ENCODE assay signal across 10 cellular contexts in genomic region chr1:23837905-23838304, GRCh38. TPM values are rescaled to one million over a fixed set of nuclear protein-coding genes. Genes with fewer than 3 reads are reported as not detected.
A peak's percentile ranks its signal among the peaks of the same experiment; 100 is the strongest.
DNase-seq lines count a peak whose midpoint lies in the region; FAIRE-seq and TF ChIP-seq lines count a peak whose summit lies in the region.
"Had no signal": no experiment of that assay in that cellular context is flagged by ENCODE, and none has a peak within 500 bp of the region (broad histone marks: within the 10 kb centered on the region; RNA-seq: fewer than 3 reads in every experiment).

No MANE protein-coding gene starts in this region.

- H3K79me2 ChIP-seq in keratinocyte (ENCODE audit: control insufficient read depth, insufficient read depth, low read length) = no peaks in the 10 kb centered on the region

- H3K4me1 ChIP-seq in keratinocyte (ENCODE audit: control insufficient read depth, extremely low read depth, insufficient read depth, low read length) (peaks cover 3% of the 10 kb centered on the region), stomach smooth muscle (ENCODE audit: control insufficient read depth, insufficient read depth, low read length) (peaks cover 5% of the 10 kb centered on the region)

- no peak overlapping the region for H3K27ac Mint-ChIP-seq in activated T-helper 1 cell treated with anti-CD3 and anti-CD28 coated beads, Interleukin-12 subunit alpha, Interleukin-12 subunit beta, Interleukin-2, Interleukin-4 antibody, amounts not matched to agents 30 ng/mL and 10 ng/mL and 1 ng/mL, durations not matched to agents 14 hours and 24 hours and 36 hours

- TF ChIP-seq CTCF in keratinocyte (optimal IDR thresholded peaks at IDR 0.05 in 1 of 3, IDR thresholded peaks at IDR 0.05 in 1 of 3, conservative IDR thresholded peaks at IDR 0.05 in 1 of 3; ENCODE audit: extremely low read depth in 1 of 3, insufficient read depth in 2 of 3, low read length in 3 of 3) = no peak

- H3K36me3 ChIP-seq in keratinocyte (ENCODE audit: control insufficient read depth in 2 of 2, extremely low read depth in 1 of 2, insufficient read depth in 2 of 2, low read length in 2 of 2) (no peaks in the 10 kb centered on the region), stomach smooth muscle (ENCODE audit: control insufficient read depth in 2 of 2, insufficient read depth in 2 of 2, low read length in 2 of 2) (no peaks in the 10 kb centered on the region)

- H3K9me1 ChIP-seq in keratinocyte (ENCODE audit: control insufficient read depth, extremely low read depth, insufficient read depth, low read length) = no peaks in the 10 kb centered on the region

- H3K4me2 ChIP-seq in keratinocyte (ENCODE audit: control insufficient read depth, extremely low read depth, insufficient read depth, low read depth, low read length) = peak overlapping the region; percentile 78

- H3K27me3 Mint-ChIP-seq in activated T-helper 1 cell treated with anti-CD3 and anti-CD28 coated beads, Interleukin-12 subunit alpha, Interleukin-12 subunit beta, Interleukin-2, Interleukin-4 antibody, amounts not matched to agents 30 ng/mL and 10 ng/mL and 1 ng/mL, durations not matched to agents 14 hours and 24 hours and 36 hours (ENCODE audit: insufficient read depth) = peaks cover 10% of the 10 kb centered on the region

- H3K9ac ChIP-seq in keratinocyte (ENCODE audit: control insufficient read depth, extremely low read depth, insufficient read depth, low read length) (no peak overlapping the region), stomach smooth muscle (ENCODE audit: low read length in 2 of 2) (no peak overlapping the region)

- DNase-seq in activated CD8-positive, alpha-beta memory T cell treated with anti-CD3 and anti-CD28 coated beads for 24 hours = peak; percentile 57
- no peak for DNase-seq in activated CD8-positive, alpha-beta memory T cell treated with anti-CD3 and anti-CD28 coated beads, Interleukin-2, amount 50 U/mL, for 4 hours
- DNase-seq in activated T-helper 1 cell treated with anti-CD3 and anti-CD28 coated beads, Interleukin-12 subunit alpha, Interleukin-12 subunit beta, Interleukin-2, Interleukin-4 antibody, amounts not matched to agents 30 ng/mL and 10 ng/mL and 1 ng/mL, durations not matched to agents 14 hours and 24 hours and 36 hours (ENCODE audit: low spot score) = no peak
- DNase-seq in keratinocyte (ENCODE audit: low read depth, low spot score) (no peak), NCI-H128 (lab: John Stamatoyannopoulos, UW; ENCODE audit: unreplicated experiment) (no peak), NCI-H2029 treated with DMSO at 0.1 percent for 48 hours (lab: John Stamatoyannopoulos, UW) (no peak), LoVo (ENCODE audit: low spot score) (no peak)
- DNase-seq: cerebellar nuclear complex had no signal

- H2AFZ ChIP-seq in keratinocyte (ENCODE audit: control insufficient read depth, low read length) = no peak overlapping the region

- H3K27me3 ChIP-seq in keratinocyte (ENCODE audit: control insufficient read depth, extremely low read depth, insufficient read depth, low read length) = peaks cover 6% of the 10 kb centered on the region
- H3K27me3 ChIP-seq in stomach smooth muscle (ENCODE audit: control insufficient read depth in 1 of 2, insufficient read depth in 2 of 2, low read length in 2 of 2) = peaks cover 3 to 6% of the 10 kb centered on the region in 2 donors

- no peaks in the 10 kb centered on the region for H4K20me1 ChIP-seq in keratinocyte (ENCODE audit: control insufficient read depth, extremely low read depth, insufficient read depth, low read length)

- peak overlapping the region; percentile 75 for H3K4me3 Mint-ChIP-seq in activated T-helper 1 cell treated with anti-CD3 and anti-CD28 coated beads, Interleukin-12 subunit alpha, Interleukin-12 subunit beta, Interleukin-2, Interleukin-4 antibody, amounts not matched to agents 30 ng/mL and 10 ng/mL and 1 ng/mL, durations not matched to agents 14 hours and 24 hours and 36 hours

- intact Hi-C loops in activated T-helper 1 cell treated with anti-CD3 and anti-CD28 coated beads, Interleukin-12 subunit alpha, Interleukin-12 subunit beta, Interleukin-2, Interleukin-4 antibody, amounts not matched to agents 30 ng/mL and 10 ng/mL and 1 ng/mL, durations not matched to agents 14 hours and 24 hours and 36 hours (cut with micrococcal nuclease) = loop anchor here (1.0 kb wide), 3 partner anchors 13 to 78 kb away; partner anchors contain the start of genes FUCA1 and HMGCL

- H3K9me3 Mint-ChIP-seq in activated T-helper 1 cell treated with anti-CD3 and anti-CD28 coated beads, Interleukin-12 subunit alpha, Interleukin-12 subunit beta, Interleukin-2, Interleukin-4 antibody, amounts not matched to agents 30 ng/mL and 10 ng/mL and 1 ng/mL, durations not matched to agents 14 hours and 24 hours and 36 hours = no peaks in the 10 kb centered on the region
- H3K9me3 Mint-ChIP-seq: neural crest cell had no signal

- H3K4me3 ChIP-seq in keratinocyte (ENCODE audit: control insufficient read depth in 2 of 3, extremely low read depth in 1 of 3, insufficient read depth in 2 of 3, low read depth in 1 of 3, low read length in 3 of 3) (no peak overlapping the region), stomach smooth muscle (ENCODE audit: low read length in 2 of 2) (peak overlapping the region; percentile 62 to 71)

- H3K4me1 Mint-ChIP-seq in activated T-helper 1 cell treated with anti-CD3 and anti-CD28 coated beads, Interleukin-12 subunit alpha, Interleukin-12 subunit beta, Interleukin-2, Interleukin-4 antibody, amounts not matched to agents 30 ng/mL and 10 ng/mL and 1 ng/mL, durations not matched to agents 14 hours and 24 hours and 36 hours (ENCODE audit: low read depth) = peaks cover 14% of the 10 kb centered on the region

- H3K36me3 Mint-ChIP-seq in activated T-helper 1 cell treated with anti-CD3 and anti-CD28 coated beads, Interleukin-12 subunit alpha, Interleukin-12 subunit beta, Interleukin-2, Interleukin-4 antibody, amounts not matched to agents 30 ng/mL and 10 ng/mL and 1 ng/mL, durations not matched to agents 14 hours and 24 hours and 36 hours (ENCODE audit: low read depth) = no peaks in the 10 kb centered on the region

- H3K9me3 ChIP-seq in keratinocyte (ENCODE audit: control insufficient read depth, low read depth, low read length) = no peaks in the 10 kb centered on the region
- no peaks in the 10 kb centered on the region for H3K9me3 ChIP-seq in stomach smooth muscle (ENCODE audit: control insufficient read depth in 2 of 2, low read length in 2 of 2)

- no peak for FAIRE-seq in keratinocyte (lab: Jason Lieb, UNC)

- dilution Hi-C loops in keratinocyte (cut with MboI; ENCODE audit: extremely low pct_ligation_motif_present, low sequenced_read_pairs) = no loop called here

- H3K27ac ChIP-seq in keratinocyte (ENCODE audit: control insufficient read depth, insufficient read depth, low read length) (no peak overlapping the region), stomach smooth muscle (ENCODE audit: low read length) (no peak overlapping the region)

RNA-seq across cellular contexts. Expression of gene HMGCL, which starts 12.7 kb away (rescaled TPM):
- total RNA-seq in activated T-helper 1 cell treated with anti-CD3 and anti-CD28 coated beads, Interleukin-12 subunit alpha, Interleukin-12 subunit beta, Interleukin-2, Interleukin-4 antibody, amounts not matched to agents 30 ng/mL and 10 ng/mL and 1 ng/mL, durations not matched to agents 14 hours and 24 hours and 36 hours = 18.5 and 19.9 TPM in 2 replicates
- 24.1 to 35.0 TPM (median 29.6 TPM) in 3 replicates for polyA plus RNA-seq in keratinocyte
- polyA plus RNA-seq in keratinocyte (2011; ENCODE audit: low read depth) = 13.9 TPM
- polyA plus RNA-seq in keratinocyte (2011; cell fraction: cytosol; rRNA removed) = 23.6 and 23.7 TPM in 2 replicates
- polyA plus RNA-seq in keratinocyte (2011; cell fraction: nucleus; rRNA removed) = 26.0 and 26.5 TPM in 2 replicates
- 22.9 and 36.0 TPM in 2 replicates for polyA plus RNA-seq in keratinocyte (2012; ENCODE audit: low replicate concordance)
- polyA minus RNA-seq in keratinocyte = 7.3 to 18.4 TPM (median 16.4 TPM) in 3 replicates
- polyA minus RNA-seq in keratinocyte (2011; cell fraction: cytosol; rRNA and poly(A)+ RNA removed) = 8.4 TPM
- polyA minus RNA-seq in keratinocyte (2011; cell fraction: nucleus; rRNA and poly(A)+ RNA removed) = 8.7 and 10.8 TPM in 2 replicates

RNA-seq across cellular contexts. Expression of gene FUCA1, which starts 30.2 kb away (rescaled TPM):
- total RNA-seq in activated T-helper 1 cell treated with anti-CD3 and anti-CD28 coated beads, Interleukin-12 subunit alpha, Interleukin-12 subunit beta, Interleukin-2, Interleukin-4 antibody, amounts not matched to agents 30 ng/mL and 10 ng/mL and 1 ng/mL, durations not matched to agents 14 hours and 24 hours and 36 hours = 3.5 TPM in 2 replicates
- 9.0 to 11.9 TPM (median 10.3 TPM) in 3 replicates for polyA plus RNA-seq in keratinocyte
- polyA plus RNA-seq in keratinocyte (2011; ENCODE audit: low read depth) = 4.3 TPM
- 6.0 and 11.0 TPM in 2 replicates for polyA plus RNA-seq in keratinocyte (2011; cell fraction: cytosol; rRNA removed)
- 13.6 and 14.2 TPM in 2 replicates for polyA plus RNA-seq in keratinocyte (2011; cell fraction: nucleus; rRNA removed)
- polyA plus RNA-seq in keratinocyte (2012; ENCODE audit: low replicate concordance) = 4.7 and 6.4 TPM in 2 replicates
- polyA minus RNA-seq in keratinocyte = 2.3 to 7.5 TPM (median 6.6 TPM) in 3 replicates
- polyA minus RNA-seq in keratinocyte (2011; cell fraction: cytosol; rRNA and poly(A)+ RNA removed) = 8.1 TPM
- polyA minus RNA-seq in keratinocyte (2011; cell fraction: nucleus; rRNA and poly(A)+ RNA removed) = 6.2 and 9.5 TPM in 2 replicates

RNA-seq across cellular contexts. Expression of gene GALE, which starts 37.4 kb away (rescaled TPM):
- total RNA-seq in activated T-helper 1 cell treated with anti-CD3 and anti-CD28 coated beads, Interleukin-12 subunit alpha, Interleukin-12 subunit beta, Interleukin-2, Interleukin-4 antibody, amounts not matched to agents 30 ng/mL and 10 ng/mL and 1 ng/mL, durations not matched to agents 14 hours and 24 hours and 36 hours = 62.4 and 63.4 TPM in 2 replicates
- 52.8 to 68.3 TPM (median 66.9 TPM) in 3 replicates for polyA plus RNA-seq in keratinocyte
- 16.0 TPM for polyA plus RNA-seq in keratinocyte (2011; ENCODE audit: low read depth)
- 32.5 and 51.1 TPM in 2 replicates for polyA plus RNA-seq in keratinocyte (2011; cell fraction: cytosol; rRNA removed)
- polyA plus RNA-seq in keratinocyte (2011; cell fraction: nucleus; rRNA removed) = 58.9 and 68.1 TPM in 2 replicates
- polyA plus RNA-seq in keratinocyte (2012; ENCODE audit: low replicate concordance) = 31.5 and 55.2 TPM in 2 replicates
- 37.5 to 51.9 TPM (median 38.4 TPM) in 3 replicates for polyA minus RNA-seq in keratinocyte
- 36.4 TPM for polyA minus RNA-seq in keratinocyte (2011; cell fraction: cytosol; rRNA and poly(A)+ RNA removed)
- polyA minus RNA-seq in keratinocyte (2011; cell fraction: nucleus; rRNA and poly(A)+ RNA removed) = 20.2 and 22.2 TPM in 2 replicates

RNA-seq across cellular contexts. Expression of gene LYPLA2, which starts 47.0 kb away (rescaled TPM):
- 91.4 and 96.1 TPM in 2 replicates for total RNA-seq in activated T-helper 1 cell treated with anti-CD3 and anti-CD28 coated beads, Interleukin-12 subunit alpha, Interleukin-12 subunit beta, Interleukin-2, Interleukin-4 antibody, amounts not matched to agents 30 ng/mL and 10 ng/mL and 1 ng/mL, durations not matched to agents 14 hours and 24 hours and 36 hours
- polyA plus RNA-seq in keratinocyte = 51.7 to 81.7 TPM (median 73.9 TPM) in 3 replicates
- 27.7 TPM for polyA plus RNA-seq in keratinocyte (2011; ENCODE audit: low read depth)
- 58.6 and 99.6 TPM in 2 replicates for polyA plus RNA-seq in keratinocyte (2011; cell fraction: cytosol; rRNA removed)
- polyA plus RNA-seq in keratinocyte (2011; cell fraction: nucleus; rRNA removed) = 63.3 and 92.1 TPM in 2 replicates
- 61.1 and 73.9 TPM in 2 replicates for polyA plus RNA-seq in keratinocyte (2012; ENCODE audit: low replicate concordance)
- 54.5 to 70.5 TPM (median 61.2 TPM) in 3 replicates for polyA minus RNA-seq in keratinocyte
- polyA minus RNA-seq in keratinocyte (2011; cell fraction: cytosol; rRNA and poly(A)+ RNA removed) = 134 TPM
- 29.7 and 39.1 TPM in 2 replicates for polyA minus RNA-seq in keratinocyte (2011; cell fraction: nucleus; rRNA and poly(A)+ RNA removed)

RNA-seq across cellular contexts. Expression of gene PITHD1, which starts 59.7 kb away (rescaled TPM):
- total RNA-seq in activated T-helper 1 cell treated with anti-CD3 and anti-CD28 coated beads, Interleukin-12 subunit alpha, Interleukin-12 subunit beta, Interleukin-2, Interleukin-4 antibody, amounts not matched to agents 30 ng/mL and 10 ng/mL and 1 ng/mL, durations not matched to agents 14 hours and 24 hours and 36 hours = 83.2 and 83.4 TPM in 2 replicates
- 48.9 to 60.8 TPM (median 59.4 TPM) in 3 replicates for polyA plus RNA-seq in keratinocyte
- 17.9 TPM for polyA plus RNA-seq in keratinocyte (2011; ENCODE audit: low read depth)
- 54.3 and 63.7 TPM in 2 replicates for polyA plus RNA-seq in keratinocyte (2011; cell fraction: cytosol; rRNA removed)
- 35.8 and 46.7 TPM in 2 replicates for polyA plus RNA-seq in keratinocyte (2011; cell fraction: nucleus; rRNA removed)
- polyA plus RNA-seq in keratinocyte (2012; ENCODE audit: low replicate concordance) = 36.7 and 62.0 TPM in 2 replicates
- polyA minus RNA-seq in keratinocyte = 13.4 to 15.6 TPM (median 14.4 TPM) in 3 replicates
- polyA minus RNA-seq in keratinocyte (2011; cell fraction: cytosol; rRNA and poly(A)+ RNA removed) = 20.3 TPM
- polyA minus RNA-seq in keratinocyte (2011; cell fraction: nucleus; rRNA and poly(A)+ RNA removed) = 6.8 and 8.0 TPM in 2 replicates

Comparison
In these comparisons a context has a peak if more than half of its experiments do, and no peak if none do; other contexts are left out.
1. H3K4me3 ChIP-seq: peak in stomach smooth muscle (2 of 2); none in keratinocyte (0 of 3).